In the genomic region with DNA sequence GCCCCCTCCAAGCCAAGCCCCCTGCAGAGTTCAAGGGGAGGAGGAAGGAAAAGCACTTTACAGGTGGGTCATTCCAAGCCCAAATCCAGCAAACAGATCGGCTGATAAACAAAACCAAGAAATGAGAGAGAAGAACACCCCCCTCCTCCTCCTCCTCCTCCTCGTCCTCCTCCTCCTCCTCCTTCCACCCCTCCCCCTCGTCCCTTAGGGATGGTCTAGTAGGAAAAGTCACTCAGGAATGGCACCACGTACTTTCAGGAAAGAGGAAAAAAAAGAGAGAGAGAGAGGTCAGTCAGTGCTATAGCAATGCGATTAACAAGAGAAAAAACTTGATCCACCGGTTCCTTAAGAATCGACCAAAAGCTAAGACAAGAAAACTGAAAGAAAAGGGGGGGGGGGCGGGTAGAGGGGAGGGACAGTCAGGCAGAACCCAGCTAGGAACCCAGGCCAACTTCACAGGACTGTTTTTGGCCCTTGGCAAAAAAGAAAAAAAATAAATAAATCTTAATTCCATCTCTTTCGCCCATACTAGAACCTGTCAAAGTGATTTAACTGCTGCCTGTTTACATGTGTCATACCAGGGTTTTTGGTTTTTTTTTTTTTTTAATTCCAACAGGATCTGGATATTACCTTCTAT, we compare ENCODE assay signal across 8 cellular contexts. TPM values are rescaled to one million over a fixed set of nuclear protein-coding genes. Genes with fewer than 3 reads are reported as not detected.
DNase-seq lines count a peak whose midpoint lies in the region; ATAC-seq, FAIRE-seq and TF ChIP-seq lines count a peak whose summit lies in the region.

No MANE protein-coding gene starts in this region.

- H3K27ac ChIP-seq in PC-3 (ENCODE audit: low read length): peak overlapping the region; percentile 72

- H3K36me3 Mint-ChIP-seq in effector memory CD8-positive, alpha-beta T cell (ENCODE audit: insufficient read depth): peaks cover 16% of the 10 kb centered on the region

- peak overlapping the region; percentile 95 for H3K4me2 ChIP-seq in PC-3 (ENCODE audit: low read length)

- no peaks in the 10 kb centered on the region for H3K36me3 ChIP-seq in PC-3 (ENCODE audit: low read depth, low read length)
- no peaks in the 10 kb centered on the region for H3K36me3 ChIP-seq in mucosa of stomach (ENCODE audit: control insufficient read depth, insufficient read depth, low read length)

- H3K9ac ChIP-seq in PC-3 (ENCODE audit: low read length) (peak overlapping the region; percentile 76), mucosa of stomach (ENCODE audit: low read length) (peak overlapping the region; percentile 76)

- H3K27me3 ChIP-seq in PC-3 (ENCODE audit: low read length) (no peaks in the 10 kb centered on the region), mucosa of stomach (ENCODE audit: control insufficient read depth, insufficient read depth, low read length) (no peaks in the 10 kb centered on the region)

- H3K4me1 ChIP-seq in PC-3 (ENCODE audit: insufficient read depth, low read length): peaks cover 24% of the 10 kb centered on the region
- peaks cover 4% of the 10 kb centered on the region for H3K4me1 ChIP-seq in mucosa of stomach (ENCODE audit: control insufficient read depth, insufficient read depth, low read length)

- peak overlapping the region; percentile 97 for H2AFZ ChIP-seq in PC-3 (ENCODE audit: low read length)

- H3K27me3 Mint-ChIP-seq in effector memory CD8-positive, alpha-beta T cell: peaks cover 0 to 8% of the 10 kb centered on the region in 2 donors

- no peak for TF ChIP-seq CTCF in PC-3 (conservative IDR thresholded peaks at IDR 0.05; ENCODE audit: low read depth, low read length)

- no peaks in the 10 kb centered on the region for H3K9me2 ChIP-seq in PC-3 (replicated peaks; ENCODE audit: low read length)

- H3K4me1 Mint-ChIP-seq in effector memory CD8-positive, alpha-beta T cell (ENCODE audit: low read depth in 2 of 2): peaks cover 11 to 12% of the 10 kb centered on the region in 2 donors

- CTCF ChIA-PET in PC-3 (lab: Charles Lee): interaction anchor here (0.6 to 0.9 kb wide), 2 partner anchors 112 to 244 kb away, joined by 6 to 8 read pairs; no protein-coding TSS in a partner anchor

- H3K9me3 Mint-ChIP-seq in effector memory CD8-positive, alpha-beta T cell: no peaks in the 10 kb centered on the region

- intact Hi-C loops in PC-3 (cut with micrococcal nuclease): loop anchor here (2.0 to 5.0 kb wide), 5 partner anchors 32 to 258 kb away; no protein-coding TSS in a partner anchor

- POLR2A ChIA-PET in PC-3 (lab: Charles Lee; ENCODE audit: unreplicated experiment): interaction anchor here (0.6 to 0.7 kb wide), 2 partner anchors 533 to 1174 kb away, joined by 4 to 9 read pairs; no protein-coding TSS in a partner anchor

- no peaks in the 10 kb centered on the region for H4K20me1 ChIP-seq in PC-3 (ENCODE audit: low read length)

- DNase-seq in GM12892 (ENCODE audit: insufficient read length) (no peak), PC-3 (peak; percentile 81), NCI-H510A treated with DMSO at 0.1 percent for 48 hours (lab: John Stamatoyannopoulos, UW) (no peak)
- DNase-seq in effector memory CD8-positive, alpha-beta T cell: no peak

- peaks cover 21% of the 10 kb centered on the region for H3K79me2 ChIP-seq in PC-3 (ENCODE audit: low read length)

- no peak; the same call in 1 of the 2 replicates for ATAC-seq in PC-3
- no peak for ATAC-seq in effector memory CD8-positive, alpha-beta T cell (replicated peaks)
- ATAC-seq in HG03378 (IDR thresholded peaks at IDR 0.05; ENCODE audit: unreplicated experiment): no peak
- ATAC-seq in GM19397 (IDR thresholded peaks at IDR 0.05; ENCODE audit: unreplicated experiment): no peak
- ATAC-seq in GM21423 (IDR thresholded peaks at IDR 0.05; ENCODE audit: unreplicated experiment): no peak

- FAIRE-seq in GM12892 (lab: Jason Lieb, UNC): peak; percentile 83

- H3K4me3 Mint-ChIP-seq in effector memory CD8-positive, alpha-beta T cell: peak overlapping the region; percentile 91 to 93

- no TSS peak for BruUV-seq in PC-3 (replicated peaks; lab: Mats Ljungman, UMichigan)

- H3K27ac Mint-ChIP-seq in effector memory CD8-positive, alpha-beta T cell: peak overlapping the region; percentile 93 to 94

- no peak for TF ChIP-seq POLR2A in GM12892 (IDR thresholded peaks at IDR 0.05; ENCODE audit: low read depth, low read length)

- H3K9me3 ChIP-seq in PC-3 (ENCODE audit: low read length): no peaks in the 10 kb centered on the region
- no peaks in the 10 kb centered on the region for H3K9me3 ChIP-seq in mucosa of stomach (ENCODE audit: control insufficient read depth, low read length)

- H3F3A ChIP-seq in PC-3 (ENCODE audit: low read length, unreplicated experiment): peaks cover 7% of the 10 kb centered on the region

- H3K4me3 ChIP-seq in PC-3 (ENCODE audit: low read length): peak overlapping the region; percentile 91
- peak overlapping the region; percentile 61 for H3K4me3 ChIP-seq in mucosa of stomach (ENCODE audit: low read length)

RNA-seq across cellular contexts. Expression of gene IKZF2, which starts 1.0 kb away (rescaled TPM):
- 73.9 TPM for polyA plus RNA-seq in GM12892 (2012; ENCODE audit: missing spikeins)
- 5.2 and 8.2 TPM in 2 replicates for total RNA-seq in PC-3 (2014; rRNA removed)
